In the genomic region with DNA sequence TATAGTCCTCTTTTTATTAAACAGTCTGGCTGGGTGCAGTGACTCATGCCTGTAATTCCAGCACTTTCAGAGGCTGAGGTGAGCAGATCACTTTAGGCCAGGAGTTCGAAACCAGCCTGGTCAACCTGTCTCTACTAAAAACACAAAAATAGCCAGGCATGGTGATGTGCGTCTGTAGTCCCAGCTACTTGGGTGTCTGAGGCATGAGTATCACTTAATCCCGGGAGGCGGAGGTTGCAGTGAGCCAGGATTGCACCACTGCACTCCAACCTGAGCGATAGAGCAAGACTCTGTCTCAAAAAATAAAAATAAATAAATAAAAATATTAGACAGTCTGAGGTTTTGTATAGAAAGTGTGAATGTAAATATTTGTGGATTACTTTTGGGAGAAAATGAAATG, we compare ENCODE assay signal across 15 cellular contexts.
"Had no signal": no experiment of that assay in that cellular context is flagged by ENCODE, and none has a peak within 500 bp of the region (broad histone marks: within the 10 kb centered on the region; RNA-seq: fewer than 3 reads in every experiment).

No MANE protein-coding gene starts in this region.

- DNase-seq: activated CD4-positive, alpha-beta memory T cell treated with anti-CD3 and anti-CD28 coated beads, Interleukin-2, amount 10 ng/mL, durations not matched to agents 7 days and 5 days; activated CD4-positive, CD25-positive, alpha-beta regulatory T cell treated with anti-CD3 and anti-CD28 coated beads, Interleukin-2, amount 50 U/mL, for 72 hours; activated CD8-positive, alpha-beta memory T cell treated with anti-CD3 and anti-CD28 coated beads, Interleukin-2, amount 50 U/mL, for 4 hours; activated naive CD4-positive, alpha-beta T cell treated with Interleukin-2 at 50 U/mL for 16 hours; anterior cingulate cortex; head of caudate nucleus; left colon; lower lobe of right lung; ovary; stimulated activated CD4-positive, alpha-beta T cell treated with anti-CD3 and anti-CD28 coated beads, Interleukin-1b, Interleukin-23, amount 100 ng/mL, for 48 hours had no signal

- H3K27ac ChIP-seq: breast epithelium, epithelial cell of prostate, lower lobe of right lung, ovary, SK-N-MC had no signal

- H3K4me1 ChIP-seq: breast epithelium, lower lobe of right lung had no signal

- H3K27me3 Mint-ChIP-seq: activated CD4-positive, alpha-beta memory T cell treated with anti-CD3 and anti-CD28 coated beads, Interleukin-2, amount 10 ng/mL, durations not matched to agents 7 days and 5 days had no signal

- H3K4me3 Mint-ChIP-seq: activated CD4-positive, alpha-beta memory T cell treated with anti-CD3 and anti-CD28 coated beads, Interleukin-2, amount 10 ng/mL, durations not matched to agents 7 days and 5 days; neural crest cell had no signal

- H3K4me3 ChIP-seq: breast epithelium, lower lobe of right lung, ovary, SK-N-MC had no signal

- H3K9me3 Mint-ChIP-seq: activated CD4-positive, alpha-beta memory T cell treated with anti-CD3 and anti-CD28 coated beads, Interleukin-2, amount 10 ng/mL, durations not matched to agents 7 days and 5 days; neural crest cell had no signal

- H3K36me3 ChIP-seq: breast epithelium, ovary had no signal

- H3K27me3 ChIP-seq: breast epithelium, ovary had no signal

- ATAC-seq: left colon, lower lobe of right lung, sciatic nerve had no signal

- H3K9me3 ChIP-seq: breast epithelium, lower lobe of right lung, ovary had no signal

- H3K27ac Mint-ChIP-seq: activated CD4-positive, alpha-beta memory T cell treated with anti-CD3 and anti-CD28 coated beads, Interleukin-2, amount 10 ng/mL, durations not matched to agents 7 days and 5 days had no signal
